ENCODE assay signal across 1 cellular context in genomic region chr17:48997827-48998556, GRCh38.
TF ChIP-seq lines count a peak whose summit lies in the region.

No MANE protein-coding gene starts in this region.

TF ChIP-seq in HepG2, 621 proteins besides CTCF, POLR2A, EP300 and RAD21 (continues in another document):
- TF ChIP-seq KDM6A (CRISPR knock-in tag; IDR thresholded peaks at IDR 0.05; ENCODE audit: low read depth) (no peak), ZNF570 (CRISPR knock-in tag; IDR thresholded peaks at IDR 0.05; ENCODE audit: borderline replicate concordance) (0 out of 2 replicates have a peak, but pooled peaks have one; percentile 36), ZNF343 (CRISPR knock-in tag; IDR thresholded peaks at IDR 0.05) (0 out of 2 replicates have a peak, but pooled peaks have one; percentile 37), ZKSCAN1 (IDR thresholded peaks at IDR 0.05; ENCODE audit: low read length) (no peak), ARID5B (CRISPR knock-in tag; IDR thresholded peaks at IDR 0.05) (0 out of 2 replicates have a peak, but pooled peaks have one; percentile 15), ZNF18 (CRISPR knock-in tag; IDR thresholded peaks at IDR 0.05; ENCODE audit: insufficient replicate concordance) (no peak), CHCHD3 (CRISPR knock-in tag; IDR thresholded peaks at IDR 0.05) (no peak), ARNTL (CRISPR knock-in tag; IDR thresholded peaks at IDR 0.05) (peak; percentile 63), ATF6 (CRISPR knock-in tag; conservative IDR thresholded peaks at IDR 0.05) (no peak), E2F1 (CRISPR knock-in tag; IDR thresholded peaks at IDR 0.05) (peak; percentile 2), DZIP1 (CRISPR knock-in tag; IDR thresholded peaks at IDR 0.05) (no peak), ZNF432 (CRISPR knock-in tag; IDR thresholded peaks at IDR 0.05; ENCODE audit: borderline replicate concordance) (no peak), TAF1 (CRISPR knock-in tag; IDR thresholded peaks at IDR 0.05) (peak; percentile 63; the same call in 1 of the 2 replicates), ZBTB3 (CRISPR knock-in tag; IDR thresholded peaks at IDR 0.05; ENCODE audit: borderline replicate concordance, low read depth) (0 out of 2 replicates have a peak, but pooled peaks have one; percentile 54), MXD4 (CRISPR knock-in tag; IDR thresholded peaks at IDR 0.05) (no peak), ZNF101 (CRISPR knock-in tag; IDR thresholded peaks at IDR 0.05; ENCODE audit: borderline replicate concordance, low read depth) (no peak; the same call in 1 of the 2 replicates), ZNF142 (CRISPR knock-in tag; IDR thresholded peaks at IDR 0.05) (no peak), ZNF276 (CRISPR knock-in tag; IDR thresholded peaks at IDR 0.05; ENCODE audit: low read depth) (0 out of 2 replicates have a peak, but pooled peaks have one; percentile 39), ZMAT5 (CRISPR knock-in tag; IDR thresholded peaks at IDR 0.05; ENCODE audit: borderline replicate concordance, low read depth) (no peak), CBX2 (IDR thresholded peaks at IDR 0.05; ENCODE audit: low read depth, low read length) (no peak), CBX2 (CRISPR knock-in tag; IDR thresholded peaks at IDR 0.05; ENCODE audit: low read depth) (no peak), THAP11 (CRISPR knock-in tag; IDR thresholded peaks at IDR 0.05) (peak; percentile 37; the same call in 1 of the 2 replicates), ZNF678 (CRISPR knock-in tag; IDR thresholded peaks at IDR 0.05) (peak; percentile 58; the same call in 1 of the 2 replicates), NCOA1 (CRISPR knock-in tag; IDR thresholded peaks at IDR 0.05) (no peak), ZNF598 (CRISPR knock-in tag; IDR thresholded peaks at IDR 0.05; ENCODE audit: borderline replicate concordance) (no peak; the same call in 1 of the 2 replicates), KDM1A (CRISPR knock-in tag; IDR thresholded peaks at IDR 0.05) (no peak), ZNF609 (CRISPR knock-in tag; IDR thresholded peaks at IDR 0.05; ENCODE audit: borderline replicate concordance) (peak; percentile 51; the same call in 1 of the 2 replicates), ZSCAN22 (CRISPR knock-in tag; IDR thresholded peaks at IDR 0.05) (0 out of 2 replicates have a peak, but pooled peaks have one; percentile 21)
